23 cellular contexts compared by ENCODE assay signal in the genomic region with DNA sequence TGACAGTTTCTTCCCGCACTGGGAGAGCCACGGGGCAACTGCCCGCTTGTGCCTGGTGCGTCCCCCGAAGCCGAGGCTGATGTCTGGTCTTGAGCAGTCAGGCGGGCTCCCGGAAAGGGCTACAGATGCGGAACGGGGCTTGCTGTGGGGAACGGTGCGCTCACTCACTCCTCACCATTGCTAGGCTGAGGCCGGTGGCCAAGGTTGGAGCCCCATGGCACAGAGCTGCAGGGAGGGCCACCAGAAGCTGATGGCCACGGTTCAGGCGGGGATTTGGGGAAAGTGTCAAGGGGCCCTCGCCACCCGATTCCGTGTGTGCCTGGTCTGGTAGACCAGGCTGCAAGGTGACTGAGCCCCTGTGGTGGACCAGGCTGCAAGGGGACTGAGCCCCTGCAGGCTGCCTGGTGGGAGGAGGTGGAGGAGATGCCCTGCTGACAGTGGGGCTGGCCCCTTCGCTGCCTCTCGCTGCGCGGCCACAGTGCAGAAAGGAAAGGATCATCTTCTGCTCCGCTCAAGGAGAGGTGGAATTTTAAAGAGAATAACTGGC.
"Had no signal": no experiment of that assay in that cellular context is flagged by ENCODE, and none has a peak within 500 bp of the region (broad histone marks: within the 10 kb centered on the region; RNA-seq: fewer than 3 reads in every experiment).

No MANE protein-coding gene starts in this region.

- H3K27ac Mint-ChIP-seq: dendritic cell treated with granulocyte-macrophage colony-stimulating factor and Interleukin-4, amounts not matched to agents 40 ng/mL and 50 ng/mL, for 4 days; effector memory CD8-positive, alpha-beta T cell had no signal

- H3K4me3 Mint-ChIP-seq: dendritic cell treated with granulocyte-macrophage colony-stimulating factor and Interleukin-4, amounts not matched to agents 40 ng/mL and 50 ng/mL, for 4 days; effector memory CD8-positive, alpha-beta T cell; endodermal cell had no signal

- H3K27me3 ChIP-seq: colonic mucosa, dorsolateral prefrontal cortex, foreskin keratinocyte, gastrocnemius medialis had no signal

- H3K4me3 ChIP-seq: colonic mucosa, coronary artery, dorsolateral prefrontal cortex, esophagus muscularis mucosa, esophagus squamous epithelium, gastrocnemius medialis, gastroesophageal sphincter, heart left ventricle, heart right ventricle had no signal

- H3K27me3 Mint-ChIP-seq: dendritic cell treated with granulocyte-macrophage colony-stimulating factor and Interleukin-4, amounts not matched to agents 40 ng/mL and 50 ng/mL, for 4 days had no signal

- H3K9me3 ChIP-seq: colonic mucosa, esophagus muscularis mucosa, esophagus squamous epithelium, gastrocnemius medialis, gastroesophageal sphincter, heart left ventricle, heart right ventricle had no signal

- H3K27ac ChIP-seq: colonic mucosa, coronary artery, epithelial cell of prostate, esophagus muscularis mucosa, esophagus squamous epithelium, foreskin keratinocyte, gastrocnemius medialis, gastroesophageal sphincter, heart left ventricle, heart right ventricle had no signal

- H3K36me3 ChIP-seq: colonic mucosa, esophagus muscularis mucosa, esophagus squamous epithelium, gastrocnemius medialis, gastroesophageal sphincter, heart left ventricle, heart right ventricle had no signal

- H3K4me1 ChIP-seq: colonic mucosa, esophagus muscularis mucosa, esophagus squamous epithelium, foreskin keratinocyte, gastrocnemius medialis, gastroesophageal sphincter, heart left ventricle, heart right ventricle had no signal

- H3K9me3 Mint-ChIP-seq: dendritic cell treated with granulocyte-macrophage colony-stimulating factor and Interleukin-4, amounts not matched to agents 40 ng/mL and 50 ng/mL, for 4 days; effector memory CD8-positive, alpha-beta T cell; endodermal cell had no signal

- DNase-seq: colonic mucosa; cortex of kidney; dermis blood vessel endothelial cell; effector CD4-positive, alpha-beta T cell; effector CD8-positive, alpha-beta T cell; effector memory CD4-positive, alpha-beta T cell; effector memory CD8-positive, alpha-beta T cell; endodermal cell; erythroblast; esophagus squamous epithelium; foreskin fibroblast; foreskin keratinocyte; foreskin melanocyte; gastrocnemius medialis; glutamatergic neuron; heart left ventricle; heart right ventricle had no signal
